Comparison of ENCODE assay signal across 17 cellular contexts in the genomic region with DNA sequence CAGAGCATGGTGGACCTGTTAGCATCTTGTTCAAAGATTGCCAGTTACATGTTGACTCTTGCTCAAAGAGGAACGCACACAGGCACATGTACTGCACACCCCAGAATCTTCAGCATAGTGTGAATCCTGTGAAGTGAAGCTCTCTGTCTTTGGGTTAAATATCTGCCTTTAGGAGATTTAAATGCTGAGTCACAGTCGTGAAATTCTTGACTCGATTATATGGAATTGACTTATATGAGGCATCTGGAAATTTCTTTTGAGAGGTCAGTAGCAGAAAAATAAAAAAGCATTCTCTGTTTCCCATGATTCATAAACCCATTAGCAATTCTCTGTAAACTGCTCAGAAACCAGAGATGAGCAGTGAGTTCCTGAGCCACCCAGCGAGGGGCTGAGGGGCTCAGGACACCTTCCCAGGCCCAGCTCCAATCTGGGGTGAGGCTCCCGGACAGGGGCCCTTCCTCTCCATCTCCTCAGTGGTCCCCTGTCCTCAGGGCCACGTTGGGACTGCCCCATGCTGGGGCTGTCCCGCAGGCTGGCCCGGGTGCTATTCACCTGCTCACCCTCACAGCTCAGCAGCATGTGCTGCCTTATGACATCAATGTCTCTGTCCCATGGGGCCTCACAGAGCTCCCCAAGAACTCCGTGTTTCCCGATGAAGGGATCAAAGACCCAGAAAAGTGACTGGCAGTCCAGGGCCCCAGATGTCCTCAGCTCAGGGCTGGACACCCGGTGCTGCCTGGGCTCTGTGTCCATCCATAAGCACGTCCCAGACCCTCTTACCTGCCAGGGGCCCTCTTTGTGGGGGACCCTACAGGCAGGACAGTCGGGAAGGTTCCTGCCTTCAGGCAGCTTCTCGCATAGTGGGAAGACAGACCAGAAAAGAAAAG. TPM values are rescaled to one million over a fixed set of nuclear protein-coding genes. Genes with fewer than 3 reads are reported as not detected.
DNase-seq lines count a peak whose midpoint lies in the region; ATAC-seq and TF ChIP-seq lines count a peak whose summit lies in the region.
"Had no signal": no experiment of that assay in that cellular context is flagged by ENCODE, and none has a peak within 500 bp of the region (broad histone marks: within the 10 kb centered on the region; RNA-seq: fewer than 3 reads in every experiment).

No MANE protein-coding gene starts in this region.

- H3K27me3 Mint-ChIP-seq in activated naive CD8-positive, alpha-beta T cell treated with anti-CD3 and anti-CD28 coated beads, Interleukin-2, amount 50 U/mL, for 24 hours: peaks cover 2% of the 10 kb centered on the region
- no peaks in the 10 kb centered on the region for H3K27me3 Mint-ChIP-seq in activated naive CD8-positive, alpha-beta T cell treated with anti-CD3 and anti-CD28 coated beads for 36 hours
- H3K27me3 Mint-ChIP-seq in stimulated activated memory B cell treated with anti-CD40 and anti-IgM and Interleukin-4, amounts not matched to agents 10 μg/mL and 1 μg/mL and 100 μg/mL, for 72 hours: peaks cover 44% of the 10 kb centered on the region

- no peaks in the 10 kb centered on the region for H3K79me1 ChIP-seq in IMR-90 (ENCODE audit: low read depth in 1 of 2, low read length in 2 of 2)

- no peak overlapping the region for H3K4me3 Mint-ChIP-seq in activated naive CD8-positive, alpha-beta T cell treated with anti-CD3 and anti-CD28 coated beads, Interleukin-2, amount 50 U/mL, for 24 hours
- no peak overlapping the region for H3K4me3 Mint-ChIP-seq in activated naive CD8-positive, alpha-beta T cell treated with anti-CD3 and anti-CD28 coated beads for 36 hours
- H3K4me3 Mint-ChIP-seq in stimulated activated memory B cell treated with anti-CD40 and anti-IgM and Interleukin-4, amounts not matched to agents 10 μg/mL and 1 μg/mL and 100 μg/mL, for 72 hours: no peak overlapping the region
- H3K4me3 Mint-ChIP-seq: CD4-positive, alpha-beta memory T cell had no signal

- H3K36me3 ChIP-seq in IMR-90 (ENCODE audit: control insufficient read depth, insufficient read depth, low read length): no peaks in the 10 kb centered on the region
- H3K36me3 ChIP-seq in effector memory CD4-positive, alpha-beta T cell (ENCODE audit: control insufficient read depth, insufficient read depth, low read length): no peaks in the 10 kb centered on the region
- H3K36me3 ChIP-seq: HAP-1 had no signal

- dilution Hi-C loops in IMR-90 (cut with HindIII; ENCODE audit: low sequenced_read_pairs, unreplicated experiment): no loop called here

- DNase-seq in activated naive CD8-positive, alpha-beta T cell treated with anti-CD3 and anti-CD28 coated beads, Interleukin-2, amount 50 U/mL, for 24 hours: no peak
- DNase-seq in activated naive CD8-positive, alpha-beta T cell treated with anti-CD3 and anti-CD28 coated beads for 36 hours: no peak
- peak; percentile 48 for DNase-seq in IMR-90
- DNase-seq in fibroblast of mammary gland (ENCODE audit: low read depth): peak; percentile 25
- no peak for DNase-seq in NCI-H524 treated with DMSO at 0.1 percent for 48 hours (lab: John Stamatoyannopoulos, UW)
- DNase-seq in coronary artery (ENCODE audit: low spot score): no peak
- no peak for DNase-seq in effector memory CD4-positive, alpha-beta T cell
- DNase-seq: 8988T; Calu3; CD4-positive, alpha-beta memory T cell; DMS53; KBM-7; NCI-H146; NCI-H2081 treated with DMSO at 0.1 percent for 48 hours; NCI-H510A treated with DMSO at 0.1 percent for 48 hours had no signal

- H3K27ac ChIP-seq in IMR-90 (ENCODE audit: insufficient read depth, low read length) (no peak overlapping the region), coronary artery (no peak overlapping the region)
- H3K27ac ChIP-seq in effector memory CD4-positive, alpha-beta T cell (ENCODE audit: insufficient read depth, low read length, poor library complexity, severe bottlenecking): no peak overlapping the region

- POLR2A ChIA-PET in IMR-90 (lab: Charles Lee; ENCODE audit: unreplicated experiment): no interaction called here

- H3K4me1 ChIP-seq in IMR-90 (ENCODE audit: control insufficient read depth, insufficient read depth, low read length): no peaks in the 10 kb centered on the region
- no peaks in the 10 kb centered on the region for H3K4me1 ChIP-seq in effector memory CD4-positive, alpha-beta T cell (ENCODE audit: control insufficient read depth, insufficient read depth, low read length, poor library complexity, severe bottlenecking)
- H3K4me1 ChIP-seq: HAP-1 had no signal

- H4K91ac ChIP-seq in IMR-90 (ENCODE audit: insufficient read depth, low read depth, low read length): no peak overlapping the region

- no peak for ATAC-seq in activated naive CD8-positive, alpha-beta T cell treated with anti-CD3 and anti-CD28 coated beads, Interleukin-2, amount 50 U/mL, for 24 hours
- ATAC-seq in IMR-90 (ENCODE audit: low read depth): peak; percentile 51
- ATAC-seq in stimulated activated memory B cell treated with anti-CD40 and anti-IgM and Interleukin-4, amounts not matched to agents 10 μg/mL and 1 μg/mL and 100 μg/mL, for 72 hours: peak; percentile 25

- no peak for TF ChIP-seq RAD21 in IMR-90 (IDR thresholded peaks at IDR 0.05; ENCODE audit: low read length)

- no peak overlapping the region for H3K4me3 ChIP-seq in IMR-90 (ENCODE audit: insufficient read depth, low read depth, low read length)
- H3K4me3 ChIP-seq in fibroblast of mammary gland (ENCODE audit: control insufficient read depth, low read depth, low read length): no peak overlapping the region
- H3K4me3 ChIP-seq in coronary artery: no peak overlapping the region
- no peak overlapping the region for H3K4me3 ChIP-seq in effector memory CD4-positive, alpha-beta T cell (ENCODE audit: insufficient read depth, low read depth, low read length, poor library complexity, severe bottlenecking)
- H3K4me3 ChIP-seq: HAP-1 had no signal

- H2AK5ac ChIP-seq in IMR-90 (ENCODE audit: low read depth, low read length): no peak overlapping the region

- no peak overlapping the region for H4K8ac ChIP-seq in IMR-90 (ENCODE audit: low read depth in 2 of 2, low read length in 2 of 2)

- no peaks in the 10 kb centered on the region for H3K9me3 ChIP-seq in IMR-90 (ENCODE audit: control insufficient read depth, insufficient read depth, low read length)
- no peaks in the 10 kb centered on the region for H3K9me3 ChIP-seq in effector memory CD4-positive, alpha-beta T cell (ENCODE audit: control insufficient read depth, low read length)
- H3K9me3 ChIP-seq: HAP-1 had no signal

- intact Hi-C loops in IMR-90 (cut with micrococcal nuclease): no loop called here

- no peak overlapping the region for H2BK120ac ChIP-seq in IMR-90 (ENCODE audit: low read depth, low read length)

- no peak overlapping the region for H3K14ac ChIP-seq in IMR-90 (replicated peaks; ENCODE audit: low read depth, low read length)

- H2AFZ ChIP-seq in IMR-90 (replicated peaks; ENCODE audit: low read length, poor library complexity): no peak overlapping the region

- H2BK15ac ChIP-seq in IMR-90 (ENCODE audit: low read depth, low read length): no peak overlapping the region

- BruUV-seq in IMR-90 (replicated peaks; lab: Mats Ljungman, UMichigan): no TSS peak

- H3K4ac ChIP-seq in IMR-90 (ENCODE audit: low read depth, low read length): no peak overlapping the region

- peak overlapping the region; percentile 35; the same call in 1 of the 2 replicates for H2BK20ac ChIP-seq in IMR-90 (ENCODE audit: low read depth, low read length)

- H4K20me1 ChIP-seq in IMR-90 (ENCODE audit: insufficient read depth, low read length): no peaks in the 10 kb centered on the region

- in situ Hi-C loops in IMR-90 (cut with MboI; ENCODE audit: low sequenced_read_pairs): no loop called here

- H3K27me3 ChIP-seq in IMR-90 (ENCODE audit: control insufficient read depth, insufficient read depth, low read length): no peaks in the 10 kb centered on the region; the same call in 1 of the 2 replicates
- H3K27me3 ChIP-seq in effector memory CD4-positive, alpha-beta T cell (replicated peaks; ENCODE audit: control insufficient read depth, insufficient read depth, low read length, poor library complexity, severe bottlenecking): no peaks in the 10 kb centered on the region

- H3K23ac ChIP-seq in IMR-90 (ENCODE audit: low read depth, low read length): no peak overlapping the region

- no peak overlapping the region for H2AK9ac ChIP-seq in IMR-90 (replicated peaks; ENCODE audit: low read depth, low read length, poor library complexity)

- H3K4me1 Mint-ChIP-seq in activated naive CD8-positive, alpha-beta T cell treated with anti-CD3 and anti-CD28 coated beads, Interleukin-2, amount 50 U/mL, for 24 hours: peaks cover 3% of the 10 kb centered on the region
- H3K4me1 Mint-ChIP-seq in activated naive CD8-positive, alpha-beta T cell treated with anti-CD3 and anti-CD28 coated beads for 36 hours: no peaks in the 10 kb centered on the region
- H3K4me1 Mint-ChIP-seq in stimulated activated memory B cell treated with anti-CD40 and anti-IgM and Interleukin-4, amounts not matched to agents 10 μg/mL and 1 μg/mL and 100 μg/mL, for 72 hours: no peaks in the 10 kb centered on the region
- H3K4me1 Mint-ChIP-seq: CD4-positive, alpha-beta memory T cell had no signal

- H3K27ac Mint-ChIP-seq in activated naive CD8-positive, alpha-beta T cell treated with anti-CD3 and anti-CD28 coated beads, Interleukin-2, amount 50 U/mL, for 24 hours: peak overlapping the region; percentile 31
- H3K27ac Mint-ChIP-seq in activated naive CD8-positive, alpha-beta T cell treated with anti-CD3 and anti-CD28 coated beads for 36 hours: no peak overlapping the region
- no peak overlapping the region for H3K27ac Mint-ChIP-seq in stimulated activated memory B cell treated with anti-CD40 and anti-IgM and Interleukin-4, amounts not matched to agents 10 μg/mL and 1 μg/mL and 100 μg/mL, for 72 hours
- H3K27ac Mint-ChIP-seq: CD4-positive, alpha-beta memory T cell had no signal

- 93% methylated on average over 3 of the region's 14 CpGs; no CpG with 5 or more reads in 1 of the 2 experiments for WGBS in IMR-90 (ENCODE audit: extremely low coverage in 2 of 2, insufficient read length in 1 of 2), 2 experiments

- H3K9me1 ChIP-seq in IMR-90 (ENCODE audit: insufficient read depth, low read length): no peaks in the 10 kb centered on the region

- no peak for TF ChIP-seq POLR2A in IMR-90 (IDR thresholded peaks at IDR 0.05; ENCODE audit: low read depth, low read length)

- H2BK5ac ChIP-seq in IMR-90 (ENCODE audit: low read depth, low read length, poor library complexity, severe bottlenecking): no peak overlapping the region

- CTCF ChIA-PET in IMR-90 (lab: Yijun Ruan, JAX): no interaction called here

- no peak overlapping the region for H4K5ac ChIP-seq in IMR-90 (ENCODE audit: low read depth, low read length)

- no peak for TF ChIP-seq CTCF in IMR-90 (conservative IDR thresholded peaks at IDR 0.05; ENCODE audit: low read depth, low read length)
- no peak for TF ChIP-seq CTCF in fibroblast of mammary gland (conservative IDR thresholded peaks at IDR 0.05; ENCODE audit: control insufficient read depth, insufficient read depth, low read depth, low read length)
- no peak for TF ChIP-seq CTCF in coronary artery (IDR thresholded peaks at IDR 0.05)

- H3K4me2 ChIP-seq in IMR-90 (ENCODE audit: low read depth, low read length): no peak overlapping the region

- no peaks in the 10 kb centered on the region for H3K36me3 Mint-ChIP-seq in activated naive CD8-positive, alpha-beta T cell treated with anti-CD3 and anti-CD28 coated beads, Interleukin-2, amount 50 U/mL, for 24 hours (ENCODE audit: low read depth)
- H3K36me3 Mint-ChIP-seq in activated naive CD8-positive, alpha-beta T cell treated with anti-CD3 and anti-CD28 coated beads for 36 hours: no peaks in the 10 kb centered on the region
- no peaks in the 10 kb centered on the region for H3K36me3 Mint-ChIP-seq in stimulated activated memory B cell treated with anti-CD40 and anti-IgM and Interleukin-4, amounts not matched to agents 10 μg/mL and 1 μg/mL and 100 μg/mL, for 72 hours
- H3K36me3 Mint-ChIP-seq: CD4-positive, alpha-beta memory T cell had no signal

- no peak overlapping the region for H3K18ac ChIP-seq in IMR-90 (ENCODE audit: low read depth, low read length)

- H3K56ac ChIP-seq in IMR-90 (ENCODE audit: extremely low read depth, insufficient read depth, low read length): no peak overlapping the region

- H3K9ac ChIP-seq in IMR-90 (ENCODE audit: low read depth, low read length): no peak overlapping the region

- no peaks in the 10 kb centered on the region for H3K9me3 Mint-ChIP-seq in activated naive CD8-positive, alpha-beta T cell treated with anti-CD3 and anti-CD28 coated beads, Interleukin-2, amount 50 U/mL, for 24 hours
- no peaks in the 10 kb centered on the region for H3K9me3 Mint-ChIP-seq in activated naive CD8-positive, alpha-beta T cell treated with anti-CD3 and anti-CD28 coated beads for 36 hours
- H3K9me3 Mint-ChIP-seq in stimulated activated memory B cell treated with anti-CD40 and anti-IgM and Interleukin-4, amounts not matched to agents 10 μg/mL and 1 μg/mL and 100 μg/mL, for 72 hours: no peaks in the 10 kb centered on the region

RNA-seq across cellular contexts. Expression of a gene that starts 50.0 kb away (rescaled TPM):
- total RNA-seq in activated naive CD8-positive, alpha-beta T cell treated with anti-CD3 and anti-CD28 coated beads for 36 hours: 10 to 100 TPM; 52.5 to 53.4 TPM
- 26.0 and 32.8 TPM in 2 replicates for total RNA-seq in IMR-90 (2012; rRNA removed)
- polyA plus RNA-seq in IMR-90 (2012; rRNA removed): 19.0 and 19.9 TPM in 2 replicates
- polyA plus RNA-seq in IMR-90 (2012; cell fraction: cytosol; rRNA removed): 14.0 and 17.9 TPM in 2 replicates
- polyA plus RNA-seq in IMR-90 (2012; cell fraction: nucleus; rRNA removed; ENCODE audit: low replicate concordance): 17.2 and 44.5 TPM in 2 replicates

Comparison
In these comparisons a context has a peak if more than half of its experiments do, and no peak if none do; other contexts are left out.
1. DNase-seq: peak in IMR-90 (single experiment) and fibroblast of mammary gland (single experiment); none in activated naive CD8-positive, alpha-beta T cell treated with anti-CD3 and anti-CD28 coated beads, Interleukin-2, amount 50 U/mL, for 24 hours (single experiment), activated naive CD8-positive, alpha-beta T cell treated with anti-CD3 and anti-CD28 coated beads for 36 hours (single experiment), NCI-H524 treated with DMSO at 0.1 percent for 48 hours (single experiment), coronary artery (single experiment) and effector memory CD4-positive, alpha-beta T cell (0 of 3).